Comparison of ENCODE assay signal across 8 cellular contexts in the genomic region with DNA sequence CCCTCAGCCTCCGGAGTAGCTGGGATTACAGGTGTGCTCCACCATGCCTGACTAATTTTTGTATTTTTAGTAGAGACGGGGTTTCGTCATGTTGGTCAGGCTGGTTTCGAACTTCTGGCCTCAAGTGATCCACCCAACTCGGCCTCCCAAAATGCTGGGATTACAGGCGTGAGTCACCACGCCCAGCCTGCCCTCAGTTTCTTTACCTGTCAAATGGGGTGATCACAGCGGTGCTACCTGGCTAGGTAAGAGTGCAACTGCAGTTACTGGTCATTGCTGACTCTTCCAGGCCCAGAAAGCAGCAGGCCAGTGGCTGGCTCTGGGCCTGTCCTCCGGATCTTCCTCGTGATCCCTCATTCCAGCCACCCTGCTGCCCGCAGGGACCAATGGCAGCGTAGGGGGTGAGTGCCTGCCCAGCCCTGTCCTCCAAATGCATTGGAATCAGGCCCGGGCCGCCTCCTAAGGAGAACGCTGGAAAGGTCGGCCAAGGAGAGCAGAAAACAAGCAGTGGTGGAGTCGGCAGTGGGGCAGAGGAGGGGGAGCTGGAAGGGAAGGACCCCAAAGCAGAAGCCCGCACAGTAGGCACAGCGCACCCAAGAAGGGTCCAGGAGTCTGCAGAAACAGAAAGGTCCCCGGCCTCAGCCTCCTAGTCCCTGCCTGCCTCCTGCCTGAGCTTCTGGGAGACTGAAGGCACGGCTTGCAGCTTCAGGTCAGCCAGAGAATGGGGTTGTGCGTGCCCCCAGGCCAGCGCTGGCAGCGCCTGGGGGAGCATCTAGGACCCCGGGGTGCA. TPM values are rescaled to one million over a fixed set of nuclear protein-coding genes. Genes with fewer than 3 reads are reported as not detected.
DNase-seq lines count a peak whose midpoint lies in the region; ATAC-seq and TF ChIP-seq lines count a peak whose summit lies in the region.

No MANE protein-coding gene starts in this region.

- no peaks in the 10 kb centered on the region for H3K27me3 ChIP-seq in heart right ventricle

- peaks cover 32% of the 10 kb centered on the region for H3K4me1 Mint-ChIP-seq in activated naive CD8-positive, alpha-beta T cell (ENCODE audit: low read depth)

- peak overlapping the region; percentile 64 for H3K27ac Mint-ChIP-seq in activated naive CD8-positive, alpha-beta T cell

- peaks cover 7 to 46% (median 24%) of the 10 kb centered on the region in 9 donors for H3K4me1 ChIP-seq in heart right ventricle

- H3K27ac ChIP-seq in heart right ventricle, result peak overlapping the region; percentile 82 to 97 (median 96)

- peak overlapping the region; percentile 46 to 99 (median 82) for H3K4me3 ChIP-seq in heart right ventricle
- peak overlapping the region; percentile 72 for H3K4me3 ChIP-seq in retinal pigment epithelial cell (ENCODE audit: low read length)

- no peaks in the 10 kb centered on the region for H3K36me3 Mint-ChIP-seq in activated naive CD8-positive, alpha-beta T cell

- 53% methylated on average over 25 of the region's 25 CpGs for WGBS in heart right ventricle, 2 donors

- no peaks in the 10 kb centered on the region for H3K9me3 Mint-ChIP-seq in activated naive CD8-positive, alpha-beta T cell (ENCODE audit: low read depth)

- no peaks in the 10 kb centered on the region for H3K27me3 Mint-ChIP-seq in activated naive CD8-positive, alpha-beta T cell

- H3K4me3 Mint-ChIP-seq in activated naive CD8-positive, alpha-beta T cell, result peak overlapping the region; percentile 99

- TF ChIP-seq CTCF in heart right ventricle (IDR thresholded peaks at IDR 0.05), result no peak
- TF ChIP-seq CTCF in retinal pigment epithelial cell (conservative IDR thresholded peaks at IDR 0.05; ENCODE audit: low read depth, low read length), result no peak

- ATAC-seq in heart right ventricle (peak in 7 of 8 donors; percentile 24 to 61 (median 54)), GM21717 (IDR thresholded peaks at IDR 0.05; ENCODE audit: unreplicated experiment) (no peak), HG03469 (IDR thresholded peaks at IDR 0.05; ENCODE audit: unreplicated experiment) (no peak), HG02938 (IDR thresholded peaks at IDR 0.05; ENCODE audit: unreplicated experiment) (no peak)

- intact Hi-C loops in heart right ventricle (cut with DNase I), result loop anchor here in 9 of 10 donors (5.0 to 10.0 kb wide), 7 partner anchors 44 to 161 kb away; a partner anchor contains a TSS

- H3K36me3 ChIP-seq in heart right ventricle, result peaks cover 0 to 4% (median 0%) of the 10 kb centered on the region in 9 donors

- DNase-seq in GM03348 (ENCODE audit: low spot score) (peak; percentile 70), heart right ventricle (peak; percentile 83 to 84), retinal pigment epithelial cell (ENCODE audit: low read depth) (no peak), DMS153 treated with DMSO at 0.1 percent for 48 hours (lab: John Stamatoyannopoulos, UW; ENCODE audit: unreplicated experiment) (no peak)

- no peaks in the 10 kb centered on the region for H3K9me3 ChIP-seq in heart right ventricle

RNA-seq across cellular contexts. Expression of a gene that starts 1.8 kb away (rescaled TPM):
- total RNA-seq in heart right ventricle, result 10 to 100 TPM; 37.1 to 64.5 (median 47.2) TPM
- polyA plus RNA-seq in heart right ventricle, result 10 to 100 TPM; 16.0 to 78.3 TPM

RNA-seq across cellular contexts. Expression of a gene that starts 7.8 kb away (rescaled TPM):
- total RNA-seq in heart right ventricle, result under 1 TPM in 4 of 10 donors, not detected in 6; 0.42 to 0.80 (median 0.55) TPM
- 1 to 10 TPM in 1 of 2 donors, not detected in 1; 1.1 TPM for polyA plus RNA-seq in heart right ventricle

RNA-seq across cellular contexts. Expression of a gene that starts 20.0 kb away (rescaled TPM):
- total RNA-seq in heart right ventricle, result under 1 TPM in 2 of 10 donors, not detected in 8; 0.12 to 0.20 TPM
- polyA plus RNA-seq in heart right ventricle, result under 1 TPM in 1 of 2 donors, not detected in 1; 0.03 TPM

RNA-seq across cellular contexts. Expression of a gene that starts 43.0 kb away (rescaled TPM):
- total RNA-seq in heart right ventricle, result 10 to 100 TPM; 16.2 to 45.4 (median 20.6) TPM
- 10 to 100 TPM; 40.7 to 57.6 TPM for polyA plus RNA-seq in heart right ventricle

RNA-seq across cellular contexts. Expression of a gene that starts 48.6 kb away (rescaled TPM):
- total RNA-seq in heart right ventricle, result 10 to 100 TPM; 11.7 to 26.8 (median 13.4) TPM
- polyA plus RNA-seq in heart right ventricle, result 10 to 100 TPM; 38.6 to 50.0 TPM

Comparison
In these comparisons a context has a peak if more than half of its experiments do, and no peak if none do; other contexts are left out.
1. DNase-seq: peak in GM03348 (single experiment) and heart right ventricle (2 of 2); none in retinal pigment epithelial cell (single experiment) and DMS153 treated with DMSO at 0.1 percent for 48 hours (single experiment).
2. ATAC-seq: peak in heart right ventricle (7 of 8); none in GM21717 (single experiment), HG03469 (single experiment) and HG02938 (single experiment).